1 cellular context compared by ENCODE assay signal in the genomic region with DNA sequence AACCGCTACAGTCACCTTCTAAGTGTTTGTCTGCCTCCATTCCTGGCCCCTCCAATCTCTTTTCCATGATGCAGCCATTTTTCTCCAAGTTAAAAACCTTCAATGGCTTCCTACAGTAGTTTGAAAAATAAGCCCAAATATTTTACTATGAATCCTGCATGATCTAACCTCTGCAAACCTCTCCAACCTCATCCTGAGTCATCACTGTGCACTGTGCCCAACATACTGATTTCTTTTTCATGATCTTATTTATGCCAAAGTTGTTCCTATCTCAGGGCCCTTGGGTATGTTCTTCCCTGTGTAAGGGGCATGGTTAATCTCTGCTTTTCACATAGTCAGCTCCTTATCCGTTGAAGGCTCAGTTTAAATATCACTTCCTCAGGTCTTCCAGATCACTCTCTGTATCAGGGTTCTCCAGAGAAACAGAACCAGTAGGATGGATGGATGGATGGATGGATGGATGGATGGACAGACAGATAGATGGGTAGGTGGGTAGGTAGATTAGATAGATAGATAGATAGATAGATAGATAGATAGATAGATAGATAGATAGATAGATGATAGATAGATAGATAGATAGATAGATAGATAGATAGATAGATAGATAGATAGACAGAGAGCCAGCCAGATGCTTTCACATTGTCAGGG.
TF ChIP-seq lines count a peak whose summit lies in the region.

No MANE protein-coding gene starts in this region.

TF ChIP-seq in SK-N-SH, 30 proteins besides CTCF, POLR2A, EP300 and RAD21:
- TF ChIP-seq RXRA (IDR thresholded peaks at IDR 0.05; ENCODE audit: borderline replicate concordance, low read depth): no peak
- TF ChIP-seq, protein P1, sequence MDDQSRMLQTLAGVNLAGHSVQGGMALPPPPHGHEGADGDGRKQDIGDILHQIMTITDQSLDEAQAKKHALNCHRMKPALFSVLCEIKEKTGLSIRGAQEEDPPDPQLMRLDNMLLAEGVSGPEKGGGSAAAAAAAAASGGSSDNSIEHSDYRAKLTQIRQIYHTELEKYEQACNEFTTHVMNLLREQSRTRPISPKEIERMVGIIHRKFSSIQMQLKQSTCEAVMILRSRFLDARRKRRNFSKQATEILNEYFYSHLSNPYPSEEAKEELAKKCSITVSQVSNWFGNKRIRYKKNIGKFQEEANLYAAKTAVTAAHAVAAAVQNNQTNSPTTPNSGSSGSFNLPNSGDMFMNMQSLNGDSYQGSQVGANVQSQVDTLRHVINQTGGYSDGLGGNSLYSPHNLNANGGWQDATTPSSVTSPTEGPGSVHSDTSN (IDR thresholded peaks at IDR 0.05): no peak; the same call in 1 of the 2 replicates
- no peak for TF ChIP-seq RCOR1 (IDR thresholded peaks at IDR 0.05; ENCODE audit: low read length)
- no peak for TF ChIP-seq TAF1 (IDR thresholded peaks at IDR 0.05; ENCODE audit: borderline replicate concordance, low read depth, low read length)
- TF ChIP-seq FOXJ3 (CRISPR knock-in tag; IDR thresholded peaks at IDR 0.05): no peak
- no peak for TF ChIP-seq EZH2phosphoT487 (IDR thresholded peaks at IDR 0.05; ENCODE audit: borderline replicate concordance, low read depth)
- no peak for TF ChIP-seq GATA2 (CRISPR knock-in tag; IDR thresholded peaks at IDR 0.05)
- no peak for TF ChIP-seq SIN3A (IDR thresholded peaks at IDR 0.05; ENCODE audit: borderline replicate concordance, low read depth, low read length)
- no peak for TF ChIP-seq GABPA (IDR thresholded peaks at IDR 0.05; ENCODE audit: low read depth)
- TF ChIP-seq, protein P2, sequence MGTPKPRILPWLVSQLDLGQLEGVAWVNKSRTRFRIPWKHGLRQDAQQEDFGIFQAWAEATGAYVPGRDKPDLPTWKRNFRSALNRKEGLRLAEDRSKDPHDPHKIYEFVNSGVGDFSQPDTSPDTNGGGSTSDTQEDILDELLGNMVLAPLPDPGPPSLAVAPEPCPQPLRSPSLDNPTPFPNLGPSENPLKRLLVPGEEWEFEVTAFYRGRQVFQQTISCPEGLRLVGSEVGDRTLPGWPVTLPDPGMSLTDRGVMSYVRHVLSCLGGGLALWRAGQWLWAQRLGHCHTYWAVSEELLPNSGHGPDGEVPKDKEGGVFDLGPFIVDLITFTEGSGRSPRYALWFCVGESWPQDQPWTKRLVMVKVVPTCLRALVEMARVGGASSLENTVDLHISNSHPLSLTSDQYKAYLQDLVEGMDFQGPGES (IDR thresholded peaks at IDR 0.05; ENCODE audit: low read depth, low read length): no peak
- peak; percentile 77 for TF ChIP-seq YY1 (IDR thresholded peaks at IDR 0.05; ENCODE audit: low read depth)
- no peak for TF ChIP-seq NRF1 (IDR thresholded peaks at IDR 0.05; ENCODE audit: low read depth, low read length)
- peak; percentile 58; the same call in 1 of the 2 replicates for TF ChIP-seq NFIC (IDR thresholded peaks at IDR 0.05; ENCODE audit: borderline replicate concordance)
- TF ChIP-seq, protein P3, sequence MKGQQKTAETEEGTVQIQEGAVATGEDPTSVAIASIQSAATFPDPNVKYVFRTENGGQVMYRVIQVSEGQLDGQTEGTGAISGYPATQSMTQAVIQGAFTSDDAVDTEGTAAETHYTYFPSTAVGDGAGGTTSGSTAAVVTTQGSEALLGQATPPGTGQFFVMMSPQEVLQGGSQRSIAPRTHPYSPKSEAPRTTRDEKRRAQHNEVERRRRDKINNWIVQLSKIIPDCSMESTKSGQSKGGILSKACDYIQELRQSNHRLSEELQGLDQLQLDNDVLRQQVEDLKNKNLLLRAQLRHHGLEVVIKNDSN (IDR thresholded peaks at IDR 0.05; ENCODE audit: borderline replicate concordance, low read depth): no peak
- peak; percentile 64; the same call in 1 of the 2 replicates for TF ChIP-seq TCF12 (IDR thresholded peaks at IDR 0.05)
- TF ChIP-seq, protein P4, sequence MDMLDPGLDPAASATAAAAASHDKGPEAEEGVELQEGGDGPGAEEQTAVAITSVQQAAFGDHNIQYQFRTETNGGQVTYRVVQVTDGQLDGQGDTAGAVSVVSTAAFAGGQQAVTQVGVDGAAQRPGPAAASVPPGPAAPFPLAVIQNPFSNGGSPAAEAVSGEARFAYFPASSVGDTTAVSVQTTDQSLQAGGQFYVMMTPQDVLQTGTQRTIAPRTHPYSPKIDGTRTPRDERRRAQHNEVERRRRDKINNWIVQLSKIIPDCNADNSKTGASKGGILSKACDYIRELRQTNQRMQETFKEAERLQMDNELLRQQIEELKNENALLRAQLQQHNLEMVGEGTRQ (IDR thresholded peaks at IDR 0.05; ENCODE audit: borderline replicate concordance, low read depth, low read length): no peak
- no peak for TF ChIP-seq CHD2 (IDR thresholded peaks at IDR 0.05; ENCODE audit: low read length, partially characterized antibody)
- TF ChIP-seq, protein P5, sequence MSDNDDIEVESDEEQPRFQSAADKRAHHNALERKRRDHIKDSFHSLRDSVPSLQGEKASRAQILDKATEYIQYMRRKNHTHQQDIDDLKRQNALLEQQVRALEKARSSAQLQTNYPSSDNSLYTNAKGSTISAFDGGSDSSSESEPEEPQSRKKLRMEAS (IDR thresholded peaks at IDR 0.05; ENCODE audit: low read depth): peak; percentile 19; the same call in 1 of the 2 replicates
- no peak for TF ChIP-seq FOXM1 (IDR thresholded peaks at IDR 0.05; ENCODE audit: low read depth)
- TF ChIP-seq, protein P6, sequence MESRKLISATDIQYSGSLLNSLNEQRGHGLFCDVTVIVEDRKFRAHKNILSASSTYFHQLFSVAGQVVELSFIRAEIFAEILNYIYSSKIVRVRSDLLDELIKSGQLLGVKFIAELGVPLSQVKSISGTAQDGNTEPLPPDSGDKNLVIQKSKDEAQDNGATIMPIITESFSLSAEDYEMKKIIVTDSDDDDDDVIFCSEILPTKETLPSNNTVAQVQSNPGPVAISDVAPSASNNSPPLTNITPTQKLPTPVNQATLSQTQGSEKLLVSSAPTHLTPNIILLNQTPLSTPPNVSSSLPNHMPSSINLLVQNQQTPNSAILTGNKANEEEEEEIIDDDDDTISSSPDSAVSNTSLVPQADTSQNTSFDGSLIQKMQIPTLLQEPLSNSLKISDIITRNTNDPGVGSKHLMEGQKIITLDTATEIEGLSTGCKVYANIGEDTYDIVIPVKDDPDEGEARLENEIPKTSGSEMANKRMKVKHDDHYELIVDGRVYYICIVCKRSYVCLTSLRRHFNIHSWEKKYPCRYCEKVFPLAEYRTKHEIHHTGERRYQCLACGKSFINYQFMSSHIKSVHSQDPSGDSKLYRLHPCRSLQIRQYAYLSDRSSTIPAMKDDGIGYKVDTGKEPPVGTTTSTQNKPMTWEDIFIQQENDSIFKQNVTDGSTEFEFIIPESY (IDR thresholded peaks at IDR 0.05; ENCODE audit: borderline replicate concordance, low read depth): no peak
- no peak for TF ChIP-seq TEAD4 (IDR thresholded peaks at IDR 0.05; ENCODE audit: borderline replicate concordance, insufficient read depth)
- no peak for TF ChIP-seq SMC3 (IDR thresholded peaks at IDR 0.05; ENCODE audit: low read depth, low read length)
- TF ChIP-seq MEF2A (IDR thresholded peaks at IDR 0.05; ENCODE audit: borderline replicate concordance, low read depth): no peak
- peak; percentile 84 for TF ChIP-seq FOSL2 (IDR thresholded peaks at IDR 0.05; ENCODE audit: borderline replicate concordance, low read depth)
- no peak for TF ChIP-seq ELF1 (IDR thresholded peaks at IDR 0.05)
- TF ChIP-seq RFX5 (IDR thresholded peaks at IDR 0.05; ENCODE audit: low read length): no peak
- TF ChIP-seq MXI1 (IDR thresholded peaks at IDR 0.05; ENCODE audit: low read depth, low read length): no peak
- peak; percentile 68 for TF ChIP-seq JUND (IDR thresholded peaks at IDR 0.05)
- peak; percentile 20; the same call in 1 of the 2 replicates for TF ChIP-seq POLR2AphosphoS5 (IDR thresholded peaks at IDR 0.05; ENCODE audit: low read depth, low read length)
- TF ChIP-seq, protein P7, sequence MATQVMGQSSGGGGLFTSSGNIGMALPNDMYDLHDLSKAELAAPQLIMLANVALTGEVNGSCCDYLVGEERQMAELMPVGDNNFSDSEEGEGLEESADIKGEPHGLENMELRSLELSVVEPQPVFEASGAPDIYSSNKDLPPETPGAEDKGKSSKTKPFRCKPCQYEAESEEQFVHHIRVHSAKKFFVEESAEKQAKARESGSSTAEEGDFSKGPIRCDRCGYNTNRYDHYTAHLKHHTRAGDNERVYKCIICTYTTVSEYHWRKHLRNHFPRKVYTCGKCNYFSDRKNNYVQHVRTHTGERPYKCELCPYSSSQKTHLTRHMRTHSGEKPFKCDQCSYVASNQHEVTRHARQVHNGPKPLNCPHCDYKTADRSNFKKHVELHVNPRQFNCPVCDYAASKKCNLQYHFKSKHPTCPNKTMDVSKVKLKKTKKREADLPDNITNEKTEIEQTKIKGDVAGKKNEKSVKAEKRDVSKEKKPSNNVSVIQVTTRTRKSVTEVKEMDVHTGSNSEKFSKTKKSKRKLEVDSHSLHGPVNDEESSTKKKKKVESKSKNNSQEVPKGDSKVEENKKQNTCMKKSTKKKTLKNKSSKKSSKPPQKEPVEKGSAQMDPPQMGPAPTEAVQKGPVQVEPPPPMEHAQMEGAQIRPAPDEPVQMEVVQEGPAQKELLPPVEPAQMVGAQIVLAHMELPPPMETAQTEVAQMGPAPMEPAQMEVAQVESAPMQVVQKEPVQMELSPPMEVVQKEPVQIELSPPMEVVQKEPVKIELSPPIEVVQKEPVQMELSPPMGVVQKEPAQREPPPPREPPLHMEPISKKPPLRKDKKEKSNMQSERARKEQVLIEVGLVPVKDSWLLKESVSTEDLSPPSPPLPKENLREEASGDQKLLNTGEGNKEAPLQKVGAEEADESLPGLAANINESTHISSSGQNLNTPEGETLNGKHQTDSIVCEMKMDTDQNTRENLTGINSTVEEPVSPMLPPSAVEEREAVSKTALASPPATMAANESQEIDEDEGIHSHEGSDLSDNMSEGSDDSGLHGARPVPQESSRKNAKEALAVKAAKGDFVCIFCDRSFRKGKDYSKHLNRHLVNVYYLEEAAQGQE (IDR thresholded peaks at IDR 0.05; ENCODE audit: low read depth, low read length): no peak
